In genomic region chr9:110971705-110972104, GRCh38 we compare ENCODE assay signal across 19 cellular contexts.
DNase-seq lines count a peak whose midpoint lies in the region; ATAC-seq and TF ChIP-seq lines count a peak whose summit lies in the region.
"Had no signal": no experiment of that assay in that cellular context is flagged by ENCODE, and none has a peak within 500 bp of the region (broad histone marks: within the 10 kb centered on the region; RNA-seq: fewer than 3 reads in every experiment).

No MANE protein-coding gene starts in this region.

- no peak overlapping the region for H3K4me3 ChIP-seq in hepatocyte
- no peak overlapping the region for H3K4me3 ChIP-seq in CD8-positive, alpha-beta T cell (ENCODE audit: low read depth, low read length)
- H3K4me3 ChIP-seq: BLaER1 treated with 17β-estradiol and CSF1 and Interleukin-3, amounts not matched to agents 10 nM and 100 nM; PC-9; SK-N-MC had no signal

- intact Hi-C loops in Calu3 (cut with micrococcal nuclease; ENCODE audit: unreplicated experiment) = loop anchor here (10.0 kb wide), 1 partner anchor 227 kb away; no protein-coding TSS in a partner anchor
- intact Hi-C loops in CD8-positive, alpha-beta T cell (cut with DNase I, micrococcal nuclease) = no loop called here

- peak overlapping the region; percentile 17 for H2AFZ ChIP-seq in hepatocyte
- H2AFZ ChIP-seq: PC-9 had no signal

- H3K27me3 ChIP-seq in hepatocyte = no peaks in the 10 kb centered on the region
- H3K27me3 ChIP-seq in CD8-positive, alpha-beta T cell (ENCODE audit: insufficient read depth, low read length) = no peaks in the 10 kb centered on the region

- POLR2A ChIA-PET in WTC11 (lab: Charles Lee) = interaction anchor here (0.7 kb wide), 1 partner anchor 23 kb away, joined by 3 read pairs; no protein-coding TSS in a partner anchor
- POLR2A ChIA-PET in CD8-positive, alpha-beta T cell (lab: Charles Lee) = no interaction called here

- H4K20me1 ChIP-seq in hepatocyte (ENCODE audit: insufficient read depth, poor library complexity, severe bottlenecking) = no peaks in the 10 kb centered on the region
- H4K20me1 ChIP-seq: BLaER1 treated with 17β-estradiol and CSF1 and Interleukin-3, amounts not matched to agents 10 nM and 100 nM had no signal

- no peaks in the 10 kb centered on the region; the same call in 1 of the 2 replicates for H3K36me3 Mint-ChIP-seq in WTC11
- no peaks in the 10 kb centered on the region for H3K36me3 Mint-ChIP-seq in Calu3 (ENCODE audit: insufficient read depth, unreplicated experiment)
- no peaks in the 10 kb centered on the region for H3K36me3 Mint-ChIP-seq in CD8-positive, alpha-beta T cell

- no peak overlapping the region for H3K4me3 Mint-ChIP-seq in WTC11
- no peak overlapping the region for H3K4me3 Mint-ChIP-seq in Calu3 (ENCODE audit: low read depth, unreplicated experiment)
- H3K4me3 Mint-ChIP-seq in CD8-positive, alpha-beta T cell = no peak overlapping the region

- DNase-seq in COLO829 (ENCODE audit: low spot score) = peak; percentile 88
- no peak for DNase-seq in WTC11 (ENCODE audit: low spot score)
- no peak for DNase-seq in hepatocyte (ENCODE audit: low spot score)
- DNase-seq in substantia nigra (lab: John Stamatoyannopoulos, UW) = no peak
- no peak for DNase-seq in retina
- no peak for DNase-seq in Calu3
- DNase-seq in NCI-H774 (lab: John Stamatoyannopoulos, UW) = no peak
- no peak for DNase-seq in CD8-positive, alpha-beta T cell
- DNase-seq: 8988T, NCI-H1436, NCI-H2029, NCI-H2171, NCI-H446, NCI-H748 treated with DMSO at 0.1 percent for 48 hours, PC-9 had no signal

- peaks cover 11% of the 10 kb centered on the region for H3K4me1 ChIP-seq in hepatocyte (ENCODE audit: insufficient read depth)
- H3K4me1 ChIP-seq in CD8-positive, alpha-beta T cell (ENCODE audit: insufficient read depth, low read length) = no peaks in the 10 kb centered on the region

- H3K9me3 ChIP-seq in hepatocyte (ENCODE audit: low read depth) = no peaks in the 10 kb centered on the region
- no peaks in the 10 kb centered on the region for H3K9me3 ChIP-seq in CD8-positive, alpha-beta T cell (ENCODE audit: low read length)

- CTCF ChIA-PET in WTC11 (lab: Charles Lee) (no interaction called here), Calu3 (lab: Charles Lee) (no interaction called here)
- CTCF ChIA-PET in CD8-positive, alpha-beta T cell (lab: Charles Lee) = no interaction called here

- no peaks in the 10 kb centered on the region for H3K27me3 Mint-ChIP-seq in WTC11 (ENCODE audit: low read depth)
- H3K27me3 Mint-ChIP-seq in Calu3 (ENCODE audit: unreplicated experiment) = no peaks in the 10 kb centered on the region
- no peaks in the 10 kb centered on the region for H3K27me3 Mint-ChIP-seq in CD8-positive, alpha-beta T cell (ENCODE audit: low read depth)

- peak overlapping the region; percentile 2 for H3K4me2 ChIP-seq in hepatocyte
- H3K4me2 ChIP-seq: BLaER1 treated with 17β-estradiol and CSF1 and Interleukin-3, amounts not matched to agents 10 nM and 100 nM; KMS-11; PC-9 had no signal

- WGBS in hepatocyte (ENCODE audit: low lambda C conversion rate, missing lambda C conversion rate) = 72% methylated on average over 5 of the region's 5 CpGs

- BruUV-seq in Calu3 (replicated peaks; lab: Mats Ljungman, UMichigan) = no TSS peak

- H3K9me3 Mint-ChIP-seq in WTC11 = no peaks in the 10 kb centered on the region
- H3K9me3 Mint-ChIP-seq in Calu3 (ENCODE audit: low read depth, unreplicated experiment) = no peaks in the 10 kb centered on the region
- peaks cover 2% of the 10 kb centered on the region for H3K9me3 Mint-ChIP-seq in CD8-positive, alpha-beta T cell

- TF ChIP-seq CTCF in WTC11 (IDR thresholded peaks at IDR 0.05) (no peak), hepatocyte (IDR thresholded peaks at IDR 0.05; ENCODE audit: poor library complexity) (no peak), Calu3 (IDR thresholded peaks at IDR 0.05; ENCODE audit: unreplicated experiment) (no peak)
- TF ChIP-seq CTCF in CD8-positive, alpha-beta T cell (IDR thresholded peaks at IDR 0.05) = no peak

- H3K4me1 Mint-ChIP-seq in WTC11 (peaks cover 20% of the 10 kb centered on the region), Calu3 (ENCODE audit: low read depth, unreplicated experiment) (peaks cover 14% of the 10 kb centered on the region)
- no peaks in the 10 kb centered on the region for H3K4me1 Mint-ChIP-seq in CD8-positive, alpha-beta T cell (ENCODE audit: low read depth)

- H3K36me3 ChIP-seq in hepatocyte (replicated peaks; ENCODE audit: insufficient read depth, low read depth) = no peaks in the 10 kb centered on the region
- no peaks in the 10 kb centered on the region for H3K36me3 ChIP-seq in CD8-positive, alpha-beta T cell (ENCODE audit: insufficient read depth, low read length)
- H3K36me3 ChIP-seq: BLaER1 treated with 17β-estradiol and CSF1 and Interleukin-3, amounts not matched to agents 10 nM and 100 nM had no signal

- peaks cover 23% of the 10 kb centered on the region for H3K79me2 ChIP-seq in hepatocyte

- H3K27ac Mint-ChIP-seq in WTC11 (peak overlapping the region; percentile 66; the same call in 1 of the 2 replicates), Calu3 (ENCODE audit: unreplicated experiment) (no peak overlapping the region)
- no peak overlapping the region for H3K27ac Mint-ChIP-seq in CD8-positive, alpha-beta T cell

- ATAC-seq in WTC11 = no peak
- no peak for ATAC-seq in CD8-positive, alpha-beta T cell
- ATAC-seq: HepG2 had no signal

- H3K27ac ChIP-seq in hepatocyte (peak overlapping the region; percentile 66), substantia nigra (ENCODE audit: low read depth, low read length, poor library complexity, severe bottlenecking) (peak overlapping the region; percentile 74)
- no peak overlapping the region for H3K27ac ChIP-seq in CD8-positive, alpha-beta T cell (ENCODE audit: low read depth, low read length)
- H3K27ac ChIP-seq: BLaER1 treated with 17β-estradiol and CSF1 and Interleukin-3, amounts not matched to agents 10 nM and 100 nM; KMS-11; PC-9 had no signal

- H3K9me2 ChIP-seq in hepatocyte (replicated peaks; ENCODE audit: insufficient read depth) = no peaks in the 10 kb centered on the region

TF ChIP-seq in WTC11, 78 proteins besides CTCF, POLR2A, EP300 and RAD21 (continues in another document):
- no peak for TF ChIP-seq GRHL2 (CRISPR knock-in tag; IDR thresholded peaks at IDR 0.05; ENCODE audit: insufficient replicate concordance, severe bottlenecking)
- no peak for TF ChIP-seq USF2 (CRISPR knock-in tag; IDR thresholded peaks at IDR 0.05)
- TF ChIP-seq ZNF512 (CRISPR knock-in tag; IDR thresholded peaks at IDR 0.05; ENCODE audit: borderline replicate concordance) = no peak
- TF ChIP-seq NR1H2 (CRISPR knock-in tag; IDR thresholded peaks at IDR 0.05) = no peak
- no peak for TF ChIP-seq STAT6 (CRISPR knock-in tag; conservative IDR thresholded peaks at IDR 0.05; ENCODE audit: low read depth)
- TF ChIP-seq NR3C1 (CRISPR knock-in tag; conservative IDR thresholded peaks at IDR 0.05; ENCODE audit: low read depth) = no peak
